1 cellular context compared by ENCODE assay signal in the genomic region with DNA sequence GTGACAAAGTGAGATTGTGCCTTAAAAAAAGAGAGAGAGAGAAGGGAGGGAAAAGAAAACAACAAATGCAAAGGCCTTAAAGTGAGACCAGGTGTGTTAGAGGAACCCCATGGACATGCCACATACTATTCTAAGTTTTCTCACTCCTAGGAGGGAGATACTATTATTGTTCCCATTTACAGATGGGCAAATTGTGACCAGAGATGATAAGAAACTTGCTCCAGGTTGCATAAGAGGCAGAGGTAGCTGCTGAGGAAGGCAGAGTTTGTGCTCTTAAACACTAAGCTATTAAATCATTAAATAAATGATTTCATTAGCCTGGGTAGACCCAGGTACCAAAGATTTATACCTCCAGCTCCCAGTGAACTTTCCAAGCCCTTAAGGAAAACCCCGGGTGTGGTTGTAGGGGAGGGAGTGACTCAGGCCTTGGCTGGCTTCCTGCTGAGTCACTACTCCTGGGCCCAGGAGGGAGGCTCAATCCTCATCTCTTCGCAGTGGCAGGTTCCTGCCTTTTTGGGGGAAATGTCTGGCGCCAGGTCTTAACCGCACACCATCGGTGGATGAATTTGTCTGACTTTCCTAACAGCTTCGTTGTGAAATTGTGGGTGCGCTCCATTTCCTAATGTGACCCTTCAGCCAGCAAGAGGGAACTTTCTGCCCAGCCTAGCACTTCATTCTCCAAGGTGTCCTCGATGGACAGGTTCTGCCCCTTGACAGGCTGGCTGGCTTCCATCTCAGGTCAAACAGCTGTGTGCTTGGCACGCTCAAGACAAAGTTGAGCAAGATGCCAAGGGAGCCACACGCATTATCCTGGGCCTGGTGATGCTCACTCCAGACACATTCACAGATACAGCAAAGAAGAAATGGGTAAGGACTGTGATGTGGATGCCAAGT.
TF ChIP-seq lines count a peak whose summit lies in the region.

No MANE protein-coding gene starts in this region.

TF ChIP-seq in K562, 482 proteins besides CTCF, POLR2A, EP300 and RAD21 (continued from another document and continues in another):
- TF ChIP-seq, protein P1, sequence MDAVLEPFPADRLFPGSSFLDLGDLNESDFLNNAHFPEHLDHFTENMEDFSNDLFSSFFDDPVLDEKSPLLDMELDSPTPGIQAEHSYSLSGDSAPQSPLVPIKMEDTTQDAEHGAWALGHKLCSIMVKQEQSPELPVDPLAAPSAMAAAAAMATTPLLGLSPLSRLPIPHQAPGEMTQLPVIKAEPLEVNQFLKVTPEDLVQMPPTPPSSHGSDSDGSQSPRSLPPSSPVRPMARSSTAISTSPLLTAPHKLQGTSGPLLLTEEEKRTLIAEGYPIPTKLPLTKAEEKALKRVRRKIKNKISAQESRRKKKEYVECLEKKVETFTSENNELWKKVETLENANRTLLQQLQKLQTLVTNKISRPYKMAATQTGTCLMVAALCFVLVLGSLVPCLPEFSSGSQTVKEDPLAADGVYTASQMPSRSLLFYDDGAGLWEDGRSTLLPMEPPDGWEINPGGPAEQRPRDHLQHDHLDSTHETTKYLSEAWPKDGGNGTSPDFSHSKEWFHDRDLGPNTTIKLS (IDR thresholded peaks at IDR 0.05; ENCODE audit: borderline replicate concordance, low read depth) = 0 out of 2 replicates have a peak, but pooled peaks have one; percentile 33
- TF ChIP-seq FIP1L1 (IDR thresholded peaks at IDR 0.05; ENCODE audit: low read depth, low read length, poor library complexity, severe bottlenecking) (no peak), NCOR1 (IDR thresholded peaks at IDR 0.05) (no peak), CBX1 (IDR thresholded peaks at IDR 0.05; ENCODE audit: low read depth) (0 out of 2 replicates have a peak, but pooled peaks have one; percentile 46), ZFP30 (CRISPR knock-in tag; IDR thresholded peaks at IDR 0.05; ENCODE audit: borderline replicate concordance) (no peak), ZFP36 (IDR thresholded peaks at IDR 0.05; ENCODE audit: low read depth, low read length, partially characterized antibody) (peak; percentile 32), YY1 (IDR thresholded peaks at IDR 0.05; ENCODE audit: borderline replicate concordance in 1 of 3, control insufficient read depth in 1 of 3, extremely low read depth in 1 of 3, insufficient read depth in 3 of 3, insufficient read length in 1 of 3, insufficient replicate concordance in 2 of 3, low read depth in 1 of 3, low read length in 2 of 3) (no peak), NR4A1 (CRISPR knock-in tag; IDR thresholded peaks at IDR 0.05) (no peak), NR4A1 (tag; IDR thresholded peaks at IDR 0.05) (peak; percentile 77), MCM2 (IDR thresholded peaks at IDR 0.05; ENCODE audit: low read depth) (no peak), RBM14 (IDR thresholded peaks at IDR 0.05; ENCODE audit: borderline replicate concordance, insufficient read depth, low read depth, low read length) (no peak), PHF8 (IDR thresholded peaks at IDR 0.05; ENCODE audit: borderline replicate concordance, low read length) (peak; percentile 29; the same call in 1 of the 2 replicates), MECOM (CRISPR knock-in tag; IDR thresholded peaks at IDR 0.05) (peak; percentile 20; the same call in 1 of the 2 replicates), ARNT (IDR thresholded peaks at IDR 0.05) (0 out of 4 replicates have a peak, but pooled peaks of 1 of the 2 experiments have one; percentile 59), BACH1 (tag; IDR thresholded peaks at IDR 0.05) (peak; percentile 97), ETV1 (tag; conservative IDR thresholded peaks at IDR 0.05; ENCODE audit: low read depth) (peak; percentile 67), ZNF134 (CRISPR knock-in tag; conservative IDR thresholded peaks at IDR 0.05) (no peak), NFE2L1 (tag; IDR thresholded peaks at IDR 0.05; ENCODE audit: borderline replicate concordance, low read depth) (peak; percentile 81; the same call in 1 of the 2 replicates), ETS2 (tag; IDR thresholded peaks at IDR 0.05; ENCODE audit: borderline replicate concordance, poor library complexity, severe bottlenecking) (no peak), SNRNP70 (optimal IDR thresholded peaks at IDR 0.05; ENCODE audit: low read depth, low read length) (no peak), NCOA4 (IDR thresholded peaks at IDR 0.05; ENCODE audit: partially characterized antibody) (no peak), ZNF124 (CRISPR knock-in tag; IDR thresholded peaks at IDR 0.05) (no peak), KDM5B (IDR thresholded peaks at IDR 0.05; ENCODE audit: insufficient replicate concordance, low read depth, low read length) (no peak), BDP1 (IDR thresholded peaks at IDR 0.05; ENCODE audit: insufficient read depth, insufficient read length) (no peak), ZNF41 (CRISPR knock-in tag; conservative IDR thresholded peaks at IDR 0.05) (no peak), CCAR2 (IDR thresholded peaks at IDR 0.05; ENCODE audit: low read depth, low read length) (no peak), ZNF707 (CRISPR knock-in tag; conservative IDR thresholded peaks at IDR 0.05) (no peak), THRAP3 (IDR thresholded peaks at IDR 0.05; ENCODE audit: borderline replicate concordance) (no peak), TEAD1 (CRISPR knock-in tag; IDR thresholded peaks at IDR 0.05) (0 out of 4 replicates have a peak, but pooled peaks of 1 of the 2 experiments have one; percentile 19), RBBP5 (IDR thresholded peaks at IDR 0.05; ENCODE audit: borderline replicate concordance, insufficient read depth, low read length, poor library complexity, severe bottlenecking) (peak; percentile 55), COPS2 (conservative IDR thresholded peaks at IDR 0.05) (no peak), CSDE1 (IDR thresholded peaks at IDR 0.05) (no peak), ZBTB8A (IDR thresholded peaks at IDR 0.05; ENCODE audit: partially characterized antibody) (no peak), TRIM28 (IDR thresholded peaks at IDR 0.05) (no peak), ZNF140 (CRISPR knock-in tag; IDR thresholded peaks at IDR 0.05) (no peak), TAF9B (IDR thresholded peaks at IDR 0.05; ENCODE audit: partially characterized antibody) (peak; percentile 25), MCM3 (IDR thresholded peaks at IDR 0.05) (no peak), BRCA1 (IDR thresholded peaks at IDR 0.05) (no peak), BRCA1 (CRISPR knock-in tag; IDR thresholded peaks at IDR 0.05) (no peak), SMAD2 (IDR thresholded peaks at IDR 0.05; ENCODE audit: low read depth, low read length) (no peak), GTF2A2 (tag; IDR thresholded peaks at IDR 0.05) (peak; percentile 67)
- TF ChIP-seq, protein P2, sequence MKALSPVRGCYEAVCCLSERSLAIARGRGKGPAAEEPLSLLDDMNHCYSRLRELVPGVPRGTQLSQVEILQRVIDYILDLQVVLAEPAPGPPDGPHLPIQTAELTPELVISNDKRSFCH (CRISPR knock-in tag; IDR thresholded peaks at IDR 0.05) = no peak
- TF ChIP-seq, protein P2 (tag; IDR thresholded peaks at IDR 0.05) = 0 out of 2 replicates have a peak, but pooled peaks have one; percentile 28
- TF ChIP-seq, protein P3, sequence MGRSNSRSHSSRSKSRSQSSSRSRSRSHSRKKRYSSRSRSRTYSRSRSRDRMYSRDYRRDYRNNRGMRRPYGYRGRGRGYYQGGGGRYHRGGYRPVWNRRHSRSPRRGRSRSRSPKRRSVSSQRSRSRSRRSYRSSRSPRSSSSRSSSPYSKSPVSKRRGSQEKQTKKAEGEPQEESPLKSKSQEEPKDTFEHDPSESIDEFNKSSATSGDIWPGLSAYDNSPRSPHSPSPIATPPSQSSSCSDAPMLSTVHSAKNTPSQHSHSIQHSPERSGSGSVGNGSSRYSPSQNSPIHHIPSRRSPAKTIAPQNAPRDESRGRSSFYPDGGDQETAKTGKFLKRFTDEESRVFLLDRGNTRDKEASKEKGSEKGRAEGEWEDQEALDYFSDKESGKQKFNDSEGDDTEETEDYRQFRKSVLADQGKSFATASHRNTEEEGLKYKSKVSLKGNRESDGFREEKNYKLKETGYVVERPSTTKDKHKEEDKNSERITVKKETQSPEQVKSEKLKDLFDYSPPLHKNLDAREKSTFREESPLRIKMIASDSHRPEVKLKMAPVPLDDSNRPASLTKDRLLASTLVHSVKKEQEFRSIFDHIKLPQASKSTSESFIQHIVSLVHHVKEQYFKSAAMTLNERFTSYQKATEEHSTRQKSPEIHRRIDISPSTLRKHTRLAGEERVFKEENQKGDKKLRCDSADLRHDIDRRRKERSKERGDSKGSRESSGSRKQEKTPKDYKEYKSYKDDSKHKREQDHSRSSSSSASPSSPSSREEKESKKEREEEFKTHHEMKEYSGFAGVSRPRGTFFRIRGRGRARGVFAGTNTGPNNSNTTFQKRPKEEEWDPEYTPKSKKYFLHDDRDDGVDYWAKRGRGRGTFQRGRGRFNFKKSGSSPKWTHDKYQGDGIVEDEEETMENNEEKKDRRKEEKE (IDR thresholded peaks at IDR 0.05; ENCODE audit: borderline replicate concordance in 1 of 2, control insufficient read depth in 1 of 2, low read depth in 2 of 2, low read length in 1 of 2) = no peak
- TF ChIP-seq, protein P4, sequence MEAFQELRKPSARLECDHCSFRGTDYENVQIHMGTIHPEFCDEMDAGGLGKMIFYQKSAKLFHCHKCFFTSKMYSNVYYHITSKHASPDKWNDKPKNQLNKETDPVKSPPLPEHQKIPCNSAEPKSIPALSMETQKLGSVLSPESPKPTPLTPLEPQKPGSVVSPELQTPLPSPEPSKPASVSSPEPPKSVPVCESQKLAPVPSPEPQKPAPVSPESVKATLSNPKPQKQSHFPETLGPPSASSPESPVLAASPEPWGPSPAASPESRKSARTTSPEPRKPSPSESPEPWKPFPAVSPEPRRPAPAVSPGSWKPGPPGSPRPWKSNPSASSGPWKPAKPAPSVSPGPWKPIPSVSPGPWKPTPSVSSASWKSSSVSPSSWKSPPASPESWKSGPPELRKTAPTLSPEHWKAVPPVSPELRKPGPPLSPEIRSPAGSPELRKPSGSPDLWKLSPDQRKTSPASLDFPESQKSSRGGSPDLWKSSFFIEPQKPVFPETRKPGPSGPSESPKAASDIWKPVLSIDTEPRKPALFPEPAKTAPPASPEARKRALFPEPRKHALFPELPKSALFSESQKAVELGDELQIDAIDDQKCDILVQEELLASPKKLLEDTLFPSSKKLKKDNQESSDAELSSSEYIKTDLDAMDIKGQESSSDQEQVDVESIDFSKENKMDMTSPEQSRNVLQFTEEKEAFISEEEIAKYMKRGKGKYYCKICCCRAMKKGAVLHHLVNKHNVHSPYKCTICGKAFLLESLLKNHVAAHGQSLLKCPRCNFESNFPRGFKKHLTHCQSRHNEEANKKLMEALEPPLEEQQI (IDR thresholded peaks at IDR 0.05) = no peak; the same call in 1 of the 2 replicates
- TF ChIP-seq, protein P5, sequence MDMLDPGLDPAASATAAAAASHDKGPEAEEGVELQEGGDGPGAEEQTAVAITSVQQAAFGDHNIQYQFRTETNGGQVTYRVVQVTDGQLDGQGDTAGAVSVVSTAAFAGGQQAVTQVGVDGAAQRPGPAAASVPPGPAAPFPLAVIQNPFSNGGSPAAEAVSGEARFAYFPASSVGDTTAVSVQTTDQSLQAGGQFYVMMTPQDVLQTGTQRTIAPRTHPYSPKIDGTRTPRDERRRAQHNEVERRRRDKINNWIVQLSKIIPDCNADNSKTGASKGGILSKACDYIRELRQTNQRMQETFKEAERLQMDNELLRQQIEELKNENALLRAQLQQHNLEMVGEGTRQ (CRISPR knock-in tag; IDR thresholded peaks at IDR 0.05) = no peak
- TF ChIP-seq, protein P6, sequence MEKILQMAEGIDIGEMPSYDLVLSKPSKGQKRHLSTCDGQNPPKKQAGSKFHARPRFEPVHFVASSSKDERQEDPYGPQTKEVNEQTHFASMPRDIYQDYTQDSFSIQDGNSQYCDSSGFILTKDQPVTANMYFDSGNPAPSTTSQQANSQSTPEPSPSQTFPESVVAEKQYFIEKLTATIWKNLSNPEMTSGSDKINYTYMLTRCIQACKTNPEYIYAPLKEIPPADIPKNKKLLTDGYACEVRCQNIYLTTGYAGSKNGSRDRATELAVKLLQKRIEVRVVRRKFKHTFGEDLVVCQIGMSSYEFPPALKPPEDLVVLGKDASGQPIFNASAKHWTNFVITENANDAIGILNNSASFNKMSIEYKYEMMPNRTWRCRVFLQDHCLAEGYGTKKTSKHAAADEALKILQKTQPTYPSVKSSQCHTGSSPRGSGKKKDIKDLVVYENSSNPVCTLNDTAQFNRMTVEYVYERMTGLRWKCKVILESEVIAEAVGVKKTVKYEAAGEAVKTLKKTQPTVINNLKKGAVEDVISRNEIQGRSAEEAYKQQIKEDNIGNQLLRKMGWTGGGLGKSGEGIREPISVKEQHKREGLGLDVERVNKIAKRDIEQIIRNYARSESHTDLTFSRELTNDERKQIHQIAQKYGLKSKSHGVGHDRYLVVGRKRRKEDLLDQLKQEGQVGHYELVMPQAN (IDR thresholded peaks at IDR 0.05; ENCODE audit: borderline replicate concordance) = no peak
- TF ChIP-seq, protein P7, sequence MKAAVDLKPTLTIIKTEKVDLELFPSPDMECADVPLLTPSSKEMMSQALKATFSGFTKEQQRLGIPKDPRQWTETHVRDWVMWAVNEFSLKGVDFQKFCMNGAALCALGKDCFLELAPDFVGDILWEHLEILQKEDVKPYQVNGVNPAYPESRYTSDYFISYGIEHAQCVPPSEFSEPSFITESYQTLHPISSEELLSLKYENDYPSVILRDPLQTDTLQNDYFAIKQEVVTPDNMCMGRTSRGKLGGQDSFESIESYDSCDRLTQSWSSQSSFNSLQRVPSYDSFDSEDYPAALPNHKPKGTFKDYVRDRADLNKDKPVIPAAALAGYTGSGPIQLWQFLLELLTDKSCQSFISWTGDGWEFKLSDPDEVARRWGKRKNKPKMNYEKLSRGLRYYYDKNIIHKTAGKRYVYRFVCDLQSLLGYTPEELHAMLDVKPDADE (conservative IDR thresholded peaks at IDR 0.05; ENCODE audit: control insufficient read depth, low read depth, low read length) = no peak
- TF ChIP-seq, protein P8, sequence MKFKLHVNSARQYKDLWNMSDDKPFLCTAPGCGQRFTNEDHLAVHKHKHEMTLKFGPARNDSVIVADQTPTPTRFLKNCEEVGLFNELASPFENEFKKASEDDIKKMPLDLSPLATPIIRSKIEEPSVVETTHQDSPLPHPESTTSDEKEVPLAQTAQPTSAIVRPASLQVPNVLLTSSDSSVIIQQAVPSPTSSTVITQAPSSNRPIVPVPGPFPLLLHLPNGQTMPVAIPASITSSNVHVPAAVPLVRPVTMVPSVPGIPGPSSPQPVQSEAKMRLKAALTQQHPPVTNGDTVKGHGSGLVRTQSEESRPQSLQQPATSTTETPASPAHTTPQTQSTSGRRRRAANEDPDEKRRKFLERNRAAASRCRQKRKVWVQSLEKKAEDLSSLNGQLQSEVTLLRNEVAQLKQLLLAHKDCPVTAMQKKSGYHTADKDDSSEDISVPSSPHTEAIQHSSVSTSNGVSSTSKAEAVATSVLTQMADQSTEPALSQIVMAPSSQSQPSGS (CRISPR knock-in tag; IDR thresholded peaks at IDR 0.05) = no peak
